In genomic region chr15:42137461-42138261, GRCh38 we compare ENCODE assay signal across 9 cellular contexts. TPM values are rescaled to one million over a fixed set of nuclear protein-coding genes. Genes with fewer than 3 reads are reported as not detected.
A peak's percentile ranks its signal among the peaks of the same experiment; 100 is the strongest.
DNase-seq lines count a peak whose midpoint lies in the region; ATAC-seq and TF ChIP-seq lines count a peak whose summit lies in the region.
"Had no signal": no experiment of that assay in that cellular context is flagged by ENCODE, and none has a peak within 500 bp of the region (broad histone marks: within the 10 kb centered on the region; RNA-seq: fewer than 3 reads in every experiment).

No MANE protein-coding gene starts in this region.

- ATAC-seq in SK-N-SH treated with all-trans-retinoic acid at 6 μM for 48 hours (peak; percentile 85), GM21515 (IDR thresholded peaks at IDR 0.05; ENCODE audit: unreplicated experiment) (no peak)
- ATAC-seq: activated T-cell treated with anti-CD3 and anti-CD28 coated beads, Interleukin-2, amount 50 U/mL, for 72 hours had no signal

- DNase-seq in NCI-H510A treated with DMSO at 0.1 percent for 48 hours (lab: John Stamatoyannopoulos, UW) (peak; percentile 73), NCI-H510A (lab: John Stamatoyannopoulos, UW) (no peak), epithelial cell of proximal tubule (ENCODE audit: low read depth) (no peak), myocyte (ENCODE audit: low read depth) (peak; percentile 68)
- DNase-seq in Jurkat, Clone E6-1 (ENCODE audit: low read depth, low spot score): peak; percentile 42
- DNase-seq in stimulated activated CD8-positive, alpha-beta memory T cell treated with anti-CD3 and anti-CD28 coated beads, Interleukin-4, amount 100 ng/mL, for 48 hours: no peak

- peak; percentile 67 for TF ChIP-seq CTCF in epithelial cell of proximal tubule (conservative IDR thresholded peaks at IDR 0.05; ENCODE audit: low read depth, low read length)

- no peak overlapping the region for H3K4me3 ChIP-seq in Jurkat, Clone E6-1 (ENCODE audit: low read length)
- H3K4me3 ChIP-seq in epithelial cell of proximal tubule (ENCODE audit: low read depth, low read length): no peak overlapping the region

TF ChIP-seq in SK-N-SH treated with all-trans-retinoic acid at 6 μM for 48 hours, 23 proteins besides CTCF, POLR2A, EP300 and RAD21:
- TF ChIP-seq ARNTL (CRISPR knock-in tag; IDR thresholded peaks at IDR 0.05; ENCODE audit: borderline replicate concordance, low read depth) (no peak), OSR1 (CRISPR knock-in tag; IDR thresholded peaks at IDR 0.05) (no peak), SNAI2 (CRISPR knock-in tag; IDR thresholded peaks at IDR 0.05) (no peak), ZFP3 (CRISPR knock-in tag; IDR thresholded peaks at IDR 0.05) (no peak), BACH2 (CRISPR knock-in tag; IDR thresholded peaks at IDR 0.05; ENCODE audit: borderline replicate concordance) (no peak), TCF4 (CRISPR knock-in tag; IDR thresholded peaks at IDR 0.05; ENCODE audit: borderline replicate concordance) (no peak), ZNF8 (CRISPR knock-in tag; IDR thresholded peaks at IDR 0.05) (no peak)

RNA-seq across cellular contexts. Expression of gene PLA2G4F, which starts 18.8 kb away (rescaled TPM):
- polyA plus RNA-seq in Jurkat, Clone E6-1 (2012; ENCODE audit: insufficient read depth, insufficient read length): not detected
- total RNA-seq in epithelial cell of proximal tubule (0.40 and 0.72 TPM in 2 replicates), myocyte (not detected in 2 replicates)
- polyA plus RNA-seq in myocyte (2012): not detected

RNA-seq across cellular contexts. Expression of gene PLA2G4D, which starts 43.3 kb away (rescaled TPM):
- polyA plus RNA-seq in Jurkat, Clone E6-1 (2012; ENCODE audit: insufficient read depth, insufficient read length): not detected
- total RNA-seq in epithelial cell of proximal tubule (not detected in 2 replicates), myocyte (not detected in 2 replicates)
- polyA plus RNA-seq in myocyte (2012): not detected
- total RNA-seq: activated T-cell treated with anti-CD3 and anti-CD28 coated beads, Interleukin-2, amount 50 U/mL, for 72 hours had no signal

Comparison
In these comparisons a context has a peak if more than half of its experiments do, and no peak if none do; other contexts are left out.
1. DNase-seq: peak in NCI-H510A treated with DMSO at 0.1 percent for 48 hours (single experiment), Jurkat, Clone E6-1 (single experiment) and myocyte (single experiment); none in NCI-H510A (single experiment), epithelial cell of proximal tubule (single experiment) and stimulated activated CD8-positive, alpha-beta memory T cell treated with anti-CD3 and anti-CD28 coated beads, Interleukin-4, amount 100 ng/mL, for 48 hours (single experiment).